11 cellular contexts compared by ENCODE assay signal in the genomic region with DNA sequence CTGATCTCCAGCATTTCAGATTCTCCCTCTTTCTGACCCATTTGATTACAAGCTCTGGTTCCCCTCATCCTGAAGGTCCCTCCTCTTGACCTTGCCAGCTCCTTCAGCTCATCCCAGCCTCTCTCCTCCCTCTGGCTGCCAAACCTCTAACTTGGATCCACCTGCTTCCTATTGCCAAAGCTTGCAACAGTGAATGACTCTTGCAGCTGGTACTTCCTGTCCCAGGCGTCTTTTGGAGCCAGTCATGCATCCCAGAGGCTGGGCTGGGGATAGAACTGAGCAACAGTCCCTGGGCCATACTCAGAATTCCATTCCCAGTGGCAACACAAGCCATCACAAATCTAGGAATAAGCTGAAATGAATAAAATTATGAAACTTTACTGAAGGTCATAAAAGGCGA. TPM values are rescaled to one million over a fixed set of nuclear protein-coding genes. Genes with fewer than 3 reads are reported as not detected.
A peak's percentile ranks its signal among the peaks of the same experiment; 100 is the strongest.
DNase-seq lines count a peak whose midpoint lies in the region; ATAC-seq and TF ChIP-seq lines count a peak whose summit lies in the region.
"Had no signal": no experiment of that assay in that cellular context is flagged by ENCODE, and none has a peak within 500 bp of the region (broad histone marks: within the 10 kb centered on the region; RNA-seq: fewer than 3 reads in every experiment).

No MANE protein-coding gene starts in this region.

- H2AFZ ChIP-seq in fibroblast of lung (ENCODE audit: low read length): no peak overlapping the region

- TF ChIP-seq POLR2A in GM18505 (IDR thresholded peaks at IDR 0.05; ENCODE audit: borderline replicate concordance, extremely low read depth, insufficient read depth, insufficient read length): no peak

- no peaks in the 10 kb centered on the region for H3K36me3 ChIP-seq in Panc1 (ENCODE audit: control insufficient read depth, insufficient read depth, low read length)
- no peaks in the 10 kb centered on the region for H3K36me3 ChIP-seq in fibroblast of lung (ENCODE audit: control insufficient read depth, insufficient read depth, low read length)

- H3K9ac ChIP-seq in fibroblast of lung (ENCODE audit: insufficient read depth, low read length): no peak overlapping the region

- TF ChIP-seq CTCF in Panc1 (IDR thresholded peaks at IDR 0.05) (no peak), fibroblast of lung (conservative IDR thresholded peaks at IDR 0.05 in 1 of 2, IDR thresholded peaks at IDR 0.05 in 1 of 2; ENCODE audit: low read depth in 1 of 2, low read length in 2 of 2) (no peak)

- BruUV-seq in Panc1 (replicated peaks; lab: Mats Ljungman, UMichigan): no TSS peak

- in situ Hi-C loops in Panc1 (cut with HindIII; ENCODE audit: low pct_unique_long_range_greater_than_20kb, low sequenced_read_pairs): no loop called here

- ATAC-seq in Panc1 (no peak), HG03521 (IDR thresholded peaks at IDR 0.05; ENCODE audit: unreplicated experiment) (no peak), GM18505 (IDR thresholded peaks at IDR 0.05; ENCODE audit: unreplicated experiment) (no peak)
- ATAC-seq: left colon had no signal

- DNase-seq in NCI-H2029 (lab: John Stamatoyannopoulos, UW) (peak; percentile 42), NCI-H2029 treated with DMSO at 0.1 percent for 48 hours (lab: John Stamatoyannopoulos, UW) (no peak), Panc1 (ENCODE audit: low read depth, low spot score) (peak; percentile 59), fibroblast of lung (ENCODE audit: low read depth in 2 of 2) (peak; percentile 62 to 73), substantia nigra (lab: John Stamatoyannopoulos, UW) (peak in 37 of 49 donors; percentile 13 to 75 (median 32)), NCI-H524 treated with DMSO at 0.1 percent for 48 hours (lab: John Stamatoyannopoulos, UW) (no peak)
- DNase-seq: cerebellar nuclear complex, left colon, NCI-H524 had no signal

- H3K27me3 ChIP-seq in Panc1 (ENCODE audit: control insufficient read depth, insufficient read depth, low read length) (no peaks in the 10 kb centered on the region), fibroblast of lung (ENCODE audit: control insufficient read depth, insufficient read depth, low read length) (no peaks in the 10 kb centered on the region)

- intact Hi-C loops in Panc1 (cut with micrococcal nuclease; ENCODE audit: unreplicated experiment): no loop called here

- H3K9me3 ChIP-seq in Panc1 (ENCODE audit: control insufficient read depth, insufficient read depth, low read depth, low read length) (no peaks in the 10 kb centered on the region), fibroblast of lung (ENCODE audit: control insufficient read depth, insufficient read depth, low read depth, low read length) (no peaks in the 10 kb centered on the region)

- POLR2A ChIA-PET in Panc1 (lab: Charles Lee): no interaction called here

- no peak overlapping the region for H3K27ac ChIP-seq in Panc1 (ENCODE audit: low read length)
- H3K27ac ChIP-seq in fibroblast of lung (ENCODE audit: insufficient read depth, low read length): no peak overlapping the region
- peak overlapping the region; percentile 100 for H3K27ac ChIP-seq in substantia nigra (ENCODE audit: low read depth, low read length, poor library complexity, severe bottlenecking)

- no peaks in the 10 kb centered on the region for H3K79me2 ChIP-seq in fibroblast of lung (ENCODE audit: control insufficient read depth, insufficient read depth, low read length)

- no peaks in the 10 kb centered on the region for H4K20me1 ChIP-seq in fibroblast of lung (ENCODE audit: control insufficient read depth, extremely low read depth, insufficient read depth, low read length)

- H3K4me1 ChIP-seq in Panc1 (ENCODE audit: control insufficient read depth, insufficient read depth, low read length) (no peaks in the 10 kb centered on the region), fibroblast of lung (ENCODE audit: control insufficient read depth, extremely low read depth, insufficient read depth, low read length) (peaks cover 3% of the 10 kb centered on the region)

- H3K4me2 ChIP-seq in fibroblast of lung (ENCODE audit: extremely low read depth, insufficient read depth, low read length): peak overlapping the region; percentile 11

- H3K4me3 ChIP-seq in Panc1 (ENCODE audit: low read depth in 2 of 2, low read length in 2 of 2) (no peak overlapping the region), fibroblast of lung (replicated peaks in 1 of 4; ENCODE audit: control extremely low read depth in 1 of 4, insufficient read depth in 1 of 4, low read depth in 3 of 4, low read length in 4 of 4) (no peak overlapping the region)

- CTCF ChIA-PET in Panc1 (lab: Charles Lee): interaction anchor here (0.6 to 0.9 kb wide), 2 partner anchors 120 to 555 kb away, joined by 3 to 10 read pairs; no protein-coding TSS in a partner anchor

RNA-seq across cellular contexts. Expression of a gene that starts 27.7 kb away (rescaled TPM):
- total RNA-seq in Panc1 (2021; ENCODE audit: unreplicated experiment) (0.54 TPM), fibroblast of lung (30.3 and 47.2 TPM in 2 replicates)
- 0.22 TPM for polyA plus RNA-seq in Panc1 (2012; ENCODE audit: insufficient read length)
- 44.8 and 55.4 TPM in 2 replicates for polyA plus RNA-seq in fibroblast of lung
- 54.0 and 67.7 TPM in 2 replicates for polyA plus RNA-seq in fibroblast of lung (2012)
- 44.4 and 111 TPM in 2 replicates for polyA minus RNA-seq in fibroblast of lung (ENCODE audit: low replicate concordance)

Comparison
In these comparisons a context has a peak if more than half of its experiments do, and no peak if none do; other contexts are left out.
1. DNase-seq: peak in NCI-H2029 (single experiment), Panc1 (single experiment), fibroblast of lung (2 of 2) and substantia nigra (37 of 49); none in NCI-H2029 treated with DMSO at 0.1 percent for 48 hours (single experiment) and NCI-H524 treated with DMSO at 0.1 percent for 48 hours (single experiment).
2. RNA of a gene that starts 27.7 kb away (total RNA-seq): 30.3 to 47.2 TPM in fibroblast of lung; 0.54 TPM in Panc1 (single experiment); every median in the first group is over 10 times any median in the second.